Comparison of ENCODE assay signal across 2 cellular contexts in genomic region chr7:3243256-3243655, GRCh38.
TF ChIP-seq lines count a peak whose summit lies in the region.

No MANE protein-coding gene starts in this region.

TF ChIP-seq in H1, 55 proteins besides CTCF, POLR2A, EP300 and RAD21:
- TF ChIP-seq GTF2F1 (IDR thresholded peaks at IDR 0.05; ENCODE audit: borderline replicate concordance, low read depth, low read length) (no peak), JUN (IDR thresholded peaks at IDR 0.05; ENCODE audit: low read depth, low read length) (no peak), CTBP2 (IDR thresholded peaks at IDR 0.05; ENCODE audit: borderline replicate concordance, insufficient read depth, insufficient read length, low read length) (no peak), USF2 (IDR thresholded peaks at IDR 0.05; ENCODE audit: low read length) (no peak), NANOG (IDR thresholded peaks at IDR 0.05; ENCODE audit: insufficient read depth, low read depth, low read length, poor library complexity, severe bottlenecking) (no peak), RBBP5 (IDR thresholded peaks at IDR 0.05; ENCODE audit: borderline replicate concordance, low read depth, low read length) (no peak), JUND (IDR thresholded peaks at IDR 0.05; ENCODE audit: low read length) (no peak), TAF1 (IDR thresholded peaks at IDR 0.05; ENCODE audit: low read depth, low read length) (no peak), ZNF274 (IDR thresholded peaks at IDR 0.05; ENCODE audit: borderline replicate concordance, extremely low read depth, low read length) (no peak)

TF ChIP-seq in GM12891, 5 proteins besides CTCF, POLR2A, EP300 and RAD21:
- TF ChIP-seq POLR2AphosphoS5 (IDR thresholded peaks at IDR 0.05; ENCODE audit: low read depth, low read length) = no peak
- no peak for TF ChIP-seq SPI1 (IDR thresholded peaks at IDR 0.05; ENCODE audit: low read depth, low read length)
- no peak for TF ChIP-seq PAX5 (IDR thresholded peaks at IDR 0.05; ENCODE audit: insufficient read depth, low read length, severe bottlenecking)
- no peak for TF ChIP-seq TAF1 (IDR thresholded peaks at IDR 0.05; ENCODE audit: low read depth, low read length)
- no peak for TF ChIP-seq POU2F2 (IDR thresholded peaks at IDR 0.05; ENCODE audit: low read depth, low read length)
TF ChIP-seq in GM12891: peak in this region for 0.
